In the genomic region with DNA sequence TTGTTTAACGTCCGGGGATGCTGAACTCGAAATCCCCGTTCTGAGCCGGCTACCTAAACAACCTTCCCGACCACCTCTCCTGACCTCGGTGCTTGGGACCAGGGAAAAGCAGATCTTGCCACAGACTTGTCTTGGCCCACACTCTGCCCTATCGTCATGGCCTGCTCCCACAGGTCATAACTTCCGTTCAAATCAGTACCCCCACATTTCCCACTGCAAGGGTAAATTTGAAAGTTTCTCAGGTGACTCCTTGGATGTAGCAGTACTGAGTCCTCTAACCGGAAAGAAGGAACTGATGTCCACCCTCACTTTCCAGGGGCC, we compare ENCODE assay signal across 8 cellular contexts. TPM values are rescaled to one million over a fixed set of nuclear protein-coding genes. Genes with fewer than 3 reads are reported as not detected.
DNase-seq lines count a peak whose midpoint lies in the region; ATAC-seq, FAIRE-seq and TF ChIP-seq lines count a peak whose summit lies in the region.

No MANE protein-coding gene starts in this region.

- H4K20me1 ChIP-seq in MM.1S (ENCODE audit: insufficient read depth, low read length) (no peaks in the 10 kb centered on the region), endothelial cell of umbilical vein (replicated peaks; ENCODE audit: control insufficient read depth, extremely low read depth, insufficient read depth, low read length) (no peaks in the 10 kb centered on the region)

- CTCF ChIA-PET in endothelial cell of umbilical vein (lab: Charles Lee) = interaction anchor here (0.6 to 3.3 kb wide), 7 partner anchors 10 to 1899 kb away, joined by 3 to 21 read pairs (median 4); partner anchors contain the start of gene PRMT5

- H3K27ac ChIP-seq in MM.1S (ENCODE audit: low read length) = peak overlapping the region; percentile 82
- peak overlapping the region; percentile 21 for H3K27ac ChIP-seq in endothelial cell of umbilical vein (ENCODE audit: insufficient read depth, low read depth, low read length)
- peak overlapping the region; percentile 37 to 100 (median 80) for H3K27ac ChIP-seq in pancreas

- DNase-seq in MM.1S (no peak), endothelial cell of umbilical vein (ENCODE audit: low read depth, low spot score) (no peak), pancreas (no peak), SKM-1 treated with dmso at 0.1 percent for 144 hours (lab: John Stamatoyannopoulos, UW; ENCODE audit: unreplicated experiment) (no peak), NCI-H1694 treated with DMSO at 0.1 percent for 48 hours (lab: John Stamatoyannopoulos, UW) (no peak), cortex of kidney (lab: John Stamatoyannopoulos, UW) (no peak), H4 (ENCODE audit: low spot score) (no peak)

- no peak for TF ChIP-seq CTCF in MM.1S (IDR thresholded peaks at IDR 0.05; ENCODE audit: low read length)
- no peak for TF ChIP-seq CTCF in endothelial cell of umbilical vein (IDR thresholded peaks at IDR 0.05; ENCODE audit: extremely low read depth in 1 of 2, insufficient read depth in 1 of 2, low read depth in 1 of 2, low read length in 2 of 2)
- TF ChIP-seq CTCF in pancreas (IDR thresholded peaks at IDR 0.05) = no peak

- POLR2A ChIA-PET in endothelial cell of umbilical vein (lab: Charles Lee) = interaction anchor here (3.0 kb wide), 1 partner anchor 10 kb away, joined by 12 read pairs; the partner anchor contains the start of gene PRMT5

- H3K9ac ChIP-seq in MM.1S (ENCODE audit: low read length) (peak overlapping the region; percentile 60; the same call in 1 of the 2 replicates), endothelial cell of umbilical vein (replicated peaks; ENCODE audit: extremely low read depth, insufficient read depth, low read length) (peak overlapping the region; percentile 27)

- 5 to 6% methylated on average over 10 of the region's 10 CpGs for WGBS in pancreas, 2 donors

- dilution Hi-C loops in endothelial cell of umbilical vein (cut with MboI; ENCODE audit: extremely low pct_ligation_motif_present, low sequenced_read_pairs) = no loop called here

- H3K27me3 ChIP-seq in MM.1S (replicated peaks; ENCODE audit: insufficient read depth, low read length) (no peaks in the 10 kb centered on the region), endothelial cell of umbilical vein (ENCODE audit: control insufficient read depth in 2 of 2, insufficient read depth in 2 of 2, low read length in 2 of 2) (no peaks in the 10 kb centered on the region), pancreas (no peaks in the 10 kb centered on the region)

- 0 out of 2 replicates have a peak, but pooled peaks cover 6% of the 10 kb centered on the region for H3F3A ChIP-seq in MM.1S (ENCODE audit: insufficient read depth, low read length)

- H3K36me3 ChIP-seq in MM.1S (replicated peaks; ENCODE audit: insufficient read depth, low read length) = no peaks in the 10 kb centered on the region
- H3K36me3 ChIP-seq in endothelial cell of umbilical vein (ENCODE audit: control insufficient read depth in 2 of 2, extremely low read depth in 1 of 2, insufficient read depth in 2 of 2, low read length in 2 of 2) = peaks cover 2 to 23% of the 10 kb centered on the region in 2 experiments
- peaks cover 5 to 23% (median 20%) of the 10 kb centered on the region in 3 donors for H3K36me3 ChIP-seq in pancreas

- H3K4me3 ChIP-seq in MM.1S (ENCODE audit: low read length) (peak overlapping the region; percentile 56), endothelial cell of umbilical vein (replicated peaks in 1 of 3; ENCODE audit: insufficient read depth in 1 of 3, low read depth in 1 of 3, low read length in 3 of 3) (peak overlapping the region in 2 of 3 experiments; percentile 24 to 30), pancreas (peak overlapping the region in 3 of 4 donors; percentile 11 to 77 (median 76))

- BruUV-seq in endothelial cell of umbilical vein (replicated peaks; lab: Mats Ljungman, UMichigan) = TSS peak; percentile 92

- TF ChIP-seq POLR2A in endothelial cell of umbilical vein (IDR thresholded peaks at IDR 0.05; ENCODE audit: low read depth, low read length) = no peak

- H3K4me2 ChIP-seq in MM.1S (ENCODE audit: low read depth, low read length) (peak overlapping the region; percentile 76; the same call in 1 of the 2 replicates), endothelial cell of umbilical vein (ENCODE audit: insufficient read depth, low read length) (peak overlapping the region; percentile 64)

- H2AFZ ChIP-seq in MM.1S (ENCODE audit: low read length) (peak overlapping the region; percentile 42; the same call in 1 of the 2 replicates), endothelial cell of umbilical vein (ENCODE audit: low read depth, low read length) (peak overlapping the region; percentile 63)

- H3K9me2 ChIP-seq in MM.1S (replicated peaks; ENCODE audit: insufficient read depth, low read length) = no peaks in the 10 kb centered on the region

- H3K4me1 ChIP-seq in MM.1S (ENCODE audit: low read length) (peaks cover 11% of the 10 kb centered on the region; the same call in 1 of the 2 replicates), endothelial cell of umbilical vein (ENCODE audit: control insufficient read depth, extremely low read depth, insufficient read depth, low read length) (peaks cover 12% of the 10 kb centered on the region), pancreas (peaks cover 0 to 16% (median 0%) of the 10 kb centered on the region in 3 donors)

- intact Hi-C loops in endothelial cell of umbilical vein (cut with micrococcal nuclease) (loop anchor here (1.0 to 5.0 kb wide), 3 partner anchors 10 to 362 kb away; partner anchors contain the start of gene PRMT5), pancreas (cut with DNase I) (no loop called here)

- H3K9me1 ChIP-seq in endothelial cell of umbilical vein (replicated peaks; ENCODE audit: control insufficient read depth, extremely low read depth, insufficient read depth, low read length) = no peaks in the 10 kb centered on the region

- FAIRE-seq in endothelial cell of umbilical vein (lab: Jason Lieb, UNC) (no peak), pancreas (lab: Jason Lieb, UNC) (no peak)

- ATAC-seq in GM19463 (IDR thresholded peaks at IDR 0.05; ENCODE audit: unreplicated experiment) (peak; percentile 5), pancreas (peak in 1 of 4 donors; percentile 0)

- H3K9me3 ChIP-seq in MM.1S (replicated peaks; ENCODE audit: insufficient read depth, low read length) (no peaks in the 10 kb centered on the region), endothelial cell of umbilical vein (replicated peaks; ENCODE audit: control insufficient read depth, insufficient read depth, low read length) (no peaks in the 10 kb centered on the region), pancreas (no peaks in the 10 kb centered on the region)

- peaks cover 41% of the 10 kb centered on the region for H3K79me2 ChIP-seq in MM.1S (ENCODE audit: low read length)
- peaks cover 27% of the 10 kb centered on the region for H3K79me2 ChIP-seq in endothelial cell of umbilical vein (ENCODE audit: control insufficient read depth, insufficient read depth, low read length)

RNA-seq across cellular contexts. Expression of gene RBM23, which starts 0.6 kb away (rescaled TPM):
- total RNA-seq in endothelial cell of umbilical vein (61.0 and 68.9 TPM in 2 replicates), pancreas (10 to 100 TPM; 20.9 to 39.4 (median 30.6) TPM)
- polyA plus RNA-seq in endothelial cell of umbilical vein (67.7 and 73.3 TPM in 2 replicates), pancreas (10 to 100 TPM; 30.4 to 58.6 TPM)
- polyA plus RNA-seq in endothelial cell of umbilical vein (2011; cell fraction: cytosol; rRNA removed) = 61.4 and 66.0 TPM in 2 replicates
- 95.9 and 110 TPM in 2 replicates for polyA plus RNA-seq in endothelial cell of umbilical vein (2011; cell fraction: nucleus; rRNA removed)
- polyA plus RNA-seq in endothelial cell of umbilical vein (2012) = 34.1 and 39.0 TPM in 2 replicates
- 89.3 and 101 TPM in 2 replicates for polyA minus RNA-seq in endothelial cell of umbilical vein
- polyA minus RNA-seq in endothelial cell of umbilical vein (2011; cell fraction: cytosol; rRNA and poly(A)+ RNA removed) = 28.7 TPM
- polyA minus RNA-seq in endothelial cell of umbilical vein (2011; cell fraction: nucleus; rRNA and poly(A)+ RNA removed) = 57.6 and 59.9 TPM in 2 replicates
- 98.4 and 119 TPM in 2 replicates for total RNA-seq in H4 (2014; rRNA removed; shearing (Covaris generic))

RNA-seq across cellular contexts. Expression of gene PRMT5, which starts 9.6 kb away (rescaled TPM):
- total RNA-seq in endothelial cell of umbilical vein (67.2 and 73.1 TPM in 2 replicates), pancreas (10 to 100 TPM; 16.3 to 31.8 (median 29.2) TPM)
- polyA plus RNA-seq in endothelial cell of umbilical vein (185 and 197 TPM in 2 replicates), pancreas (10 to 100 TPM; 15.6 to 27.5 TPM)
- polyA plus RNA-seq in endothelial cell of umbilical vein (2011; cell fraction: cytosol; rRNA removed) = 149 and 155 TPM in 2 replicates
- polyA plus RNA-seq in endothelial cell of umbilical vein (2011; cell fraction: nucleus; rRNA removed) = 153 and 169 TPM in 2 replicates
- 59.8 and 91.5 TPM in 2 replicates for polyA plus RNA-seq in endothelial cell of umbilical vein (2012)
- 170 and 188 TPM in 2 replicates for polyA minus RNA-seq in endothelial cell of umbilical vein
- 142 TPM for polyA minus RNA-seq in endothelial cell of umbilical vein (2011; cell fraction: cytosol; rRNA and poly(A)+ RNA removed)
- polyA minus RNA-seq in endothelial cell of umbilical vein (2011; cell fraction: nucleus; rRNA and poly(A)+ RNA removed) = 38.8 and 62.8 TPM in 2 replicates
- total RNA-seq in H4 (2014; rRNA removed; shearing (Covaris generic)) = 60.1 and 76.9 TPM in 2 replicates

RNA-seq across cellular contexts. Expression of gene REM2, which starts 36.5 kb away (rescaled TPM):
- total RNA-seq in endothelial cell of umbilical vein = 0.33 TPM in 1 of 2 replicates, not detected in the other
- polyA plus RNA-seq in endothelial cell of umbilical vein = 0.06 TPM in 1 of 2 replicates, not detected in the other
- polyA plus RNA-seq in endothelial cell of umbilical vein (2011; cell fraction: cytosol; rRNA removed) = 0.04 TPM in 1 of 2 replicates, not detected in the other
- polyA plus RNA-seq in endothelial cell of umbilical vein (2011; cell fraction: nucleus; rRNA removed) = 0.46 TPM in 2 replicates
- polyA plus RNA-seq in endothelial cell of umbilical vein (2012) = not detected in 2 replicates
- 0.17 TPM in 1 of 2 replicates, not detected in the other for polyA minus RNA-seq in endothelial cell of umbilical vein
- polyA minus RNA-seq in endothelial cell of umbilical vein (2011; cell fraction: cytosol; rRNA and poly(A)+ RNA removed) = not detected
- 0.34 TPM in 1 of 2 replicates, not detected in the other for polyA minus RNA-seq in endothelial cell of umbilical vein (2011; cell fraction: nucleus; rRNA and poly(A)+ RNA removed)
- total RNA-seq in pancreas = under 1 TPM in 5 of 6 donors, not detected in 1; 0.16 to 0.41 (median 0.28) TPM
- polyA plus RNA-seq in pancreas = 1 to 10 TPM in 1 of 2 donors, under 1 TPM in 1; 0.72 to 2.5 TPM
- 0.27 TPM in 1 of 2 replicates, not detected in the other for total RNA-seq in H4 (2014; rRNA removed; shearing (Covaris generic))

RNA-seq across cellular contexts. Expression of gene HAUS4, which starts 37.3 kb away (rescaled TPM):
- total RNA-seq in endothelial cell of umbilical vein (33.8 and 37.4 TPM in 2 replicates), pancreas (10 to 100 TPM; 18.4 to 31.8 (median 23.4) TPM)
- polyA plus RNA-seq in endothelial cell of umbilical vein (23.5 and 30.3 TPM in 2 replicates), pancreas (10 to 100 TPM; 13.6 to 17.0 TPM)
- polyA plus RNA-seq in endothelial cell of umbilical vein (2011; cell fraction: cytosol; rRNA removed) = 40.9 and 41.1 TPM in 2 replicates
- 60.0 and 60.8 TPM in 2 replicates for polyA plus RNA-seq in endothelial cell of umbilical vein (2011; cell fraction: nucleus; rRNA removed)
- 29.9 and 35.9 TPM in 2 replicates for polyA plus RNA-seq in endothelial cell of umbilical vein (2012)
- 23.1 and 29.5 TPM in 2 replicates for polyA minus RNA-seq in endothelial cell of umbilical vein
- 29.3 TPM for polyA minus RNA-seq in endothelial cell of umbilical vein (2011; cell fraction: cytosol; rRNA and poly(A)+ RNA removed)
- polyA minus RNA-seq in endothelial cell of umbilical vein (2011; cell fraction: nucleus; rRNA and poly(A)+ RNA removed) = 17.8 and 31.6 TPM in 2 replicates
- total RNA-seq in H4 (2014; rRNA removed; shearing (Covaris generic)) = 70.7 and 104 TPM in 2 replicates

RNA-seq across cellular contexts. Expression of gene LRP10, which starts 48.0 kb away (rescaled TPM):
- total RNA-seq in endothelial cell of umbilical vein (119 and 123 TPM in 2 replicates), pancreas (10 to 100 TPM; 49.5 to 86.2 (median 52.5) TPM)
- polyA plus RNA-seq in endothelial cell of umbilical vein (157 and 192 TPM in 2 replicates), pancreas (10 to 100 TPM; 14.7 to 22.7 TPM)
- polyA plus RNA-seq in endothelial cell of umbilical vein (2011; cell fraction: cytosol; rRNA removed) = 119 and 152 TPM in 2 replicates
- 62.0 and 72.3 TPM in 2 replicates for polyA plus RNA-seq in endothelial cell of umbilical vein (2011; cell fraction: nucleus; rRNA removed)
- 115 and 125 TPM in 2 replicates for polyA plus RNA-seq in endothelial cell of umbilical vein (2012)
- 193 and 248 TPM in 2 replicates for polyA minus RNA-seq in endothelial cell of umbilical vein
- 31.7 TPM for polyA minus RNA-seq in endothelial cell of umbilical vein (2011; cell fraction: cytosol; rRNA and poly(A)+ RNA removed)
- polyA minus RNA-seq in endothelial cell of umbilical vein (2011; cell fraction: nucleus; rRNA and poly(A)+ RNA removed) = 37.7 and 38.5 TPM in 2 replicates
- total RNA-seq in H4 (2014; rRNA removed; shearing (Covaris generic)) = 35.8 and 48.4 TPM in 2 replicates

Comparison
In these comparisons a context has a peak if more than half of its experiments do, and no peak if none do; other contexts are left out.
1. H3K27ac ChIP-seq: peak in every context shown above with its lines; median percentile 82 in MM.1S; 80 in pancreas; 21 in endothelial cell of umbilical vein.